ENCODE assay signal across 10 cellular contexts in genomic region chr12:47824629-47825028, GRCh38. TPM values are rescaled to one million over a fixed set of nuclear protein-coding genes. Genes with fewer than 3 reads are reported as not detected.
DNase-seq lines count a peak whose midpoint lies in the region; ATAC-seq and TF ChIP-seq lines count a peak whose summit lies in the region.
"Had no signal": no experiment of that assay in that cellular context is flagged by ENCODE, and none has a peak within 500 bp of the region (broad histone marks: within the 10 kb centered on the region; RNA-seq: fewer than 3 reads in every experiment).

No MANE protein-coding gene starts in this region.

- no peaks in the 10 kb centered on the region for H3K27me3 Mint-ChIP-seq in activated T-cell treated with anti-CD3 and anti-CD28 coated beads, Interleukin-2, amount 50 U/mL, for 4 hours (ENCODE audit: low read depth)
- H3K27me3 Mint-ChIP-seq in activated CD8-positive, alpha-beta T cell treated with anti-CD3 and anti-CD28 coated beads for 36 hours = no peaks in the 10 kb centered on the region
- no peaks in the 10 kb centered on the region for H3K27me3 Mint-ChIP-seq in osteocyte (ENCODE audit: unreplicated experiment)

- H3K4me3 ChIP-seq in lower lobe of right lung (no peak overlapping the region), thymus (ENCODE audit: low read length) (no peak overlapping the region)

- intact Hi-C loops in activated CD8-positive, alpha-beta T cell treated with anti-CD3 and anti-CD28 coated beads for 36 hours (cut with micrococcal nuclease) = no loop called here
- intact Hi-C loops in lower lobe of right lung (cut with DNase I) = no loop called here

- no peak for ATAC-seq in activated T-cell treated with anti-CD3 and anti-CD28 coated beads, Interleukin-2, amount 50 U/mL, for 4 hours
- ATAC-seq in activated CD8-positive, alpha-beta T cell treated with anti-CD3 and anti-CD28 coated beads for 36 hours = no peak
- ATAC-seq in lower lobe of right lung (peak in 1 of 2 donors; percentile 18), HG02678 (IDR thresholded peaks at IDR 0.05; ENCODE audit: unreplicated experiment) (no peak)
- ATAC-seq: foreskin keratinocyte had no signal

- no peak for DNase-seq in activated T-cell treated with anti-CD3 and anti-CD28 coated beads, Interleukin-2, amount 50 U/mL, for 4 hours
- no peak for DNase-seq in activated T-cell treated with anti-CD3 and anti-CD28 coated beads, Interleukin-2, amount 50 U/mL, for 48 hours
- no peak for DNase-seq in activated CD8-positive, alpha-beta T cell treated with anti-CD3 and anti-CD28 coated beads for 36 hours
- DNase-seq in lower lobe of right lung = no peak
- DNase-seq in globus pallidus (ENCODE audit: low spot score) = no peak
- no peak for DNase-seq in osteocyte (ENCODE audit: extremely low spot score, unreplicated experiment)
- DNase-seq: foreskin keratinocyte, SHP77 treated with DMSO at 0.1 percent for 48 hours had no signal

- H3K4me1 ChIP-seq in lower lobe of right lung (peaks cover 93% of the 10 kb centered on the region), thymus (ENCODE audit: control insufficient read depth, insufficient read depth, low read length) (peaks cover 83% of the 10 kb centered on the region)

- CTCF ChIA-PET in activated CD8-positive, alpha-beta T cell treated with anti-CD3 and anti-CD28 coated beads for 36 hours (lab: Charles Lee) = interaction anchor here (1.9 to 19.7 kb wide), 2 partner anchors 13 to 19 kb away, joined by 17 to 624 read pairs; no protein-coding TSS in a partner anchor

- H3K36me3 Mint-ChIP-seq in activated T-cell treated with anti-CD3 and anti-CD28 coated beads, Interleukin-2, amount 50 U/mL, for 4 hours (ENCODE audit: insufficient read depth) = no peaks in the 10 kb centered on the region
- peaks cover 4% of the 10 kb centered on the region for H3K36me3 Mint-ChIP-seq in activated CD8-positive, alpha-beta T cell treated with anti-CD3 and anti-CD28 coated beads for 36 hours (ENCODE audit: low read depth)
- no peaks in the 10 kb centered on the region for H3K36me3 Mint-ChIP-seq in osteocyte (ENCODE audit: unreplicated experiment)

- H3K4me3 Mint-ChIP-seq in activated T-cell treated with anti-CD3 and anti-CD28 coated beads, Interleukin-2, amount 50 U/mL, for 4 hours = peak overlapping the region; percentile 22
- no peak overlapping the region for H3K4me3 Mint-ChIP-seq in activated CD8-positive, alpha-beta T cell treated with anti-CD3 and anti-CD28 coated beads for 36 hours
- no peak overlapping the region for H3K4me3 Mint-ChIP-seq in osteocyte (ENCODE audit: unreplicated experiment)

- WGBS in thymus = 73% methylated on average over 2 of the region's 2 CpGs

- H3K27ac ChIP-seq in lower lobe of right lung (peak overlapping the region; percentile 97), thymus (ENCODE audit: low read depth) (peak overlapping the region; percentile 90)
- H3K27ac ChIP-seq: foreskin keratinocyte had no signal

- H3K27ac Mint-ChIP-seq in activated CD8-positive, alpha-beta T cell treated with anti-CD3 and anti-CD28 coated beads for 36 hours = peak overlapping the region; percentile 92
- no peak overlapping the region for H3K27ac Mint-ChIP-seq in osteocyte (ENCODE audit: unreplicated experiment)

- peaks cover 90% of the 10 kb centered on the region for H3K4me1 Mint-ChIP-seq in activated T-cell treated with anti-CD3 and anti-CD28 coated beads, Interleukin-2, amount 50 U/mL, for 4 hours (ENCODE audit: low read depth)
- peaks cover 85% of the 10 kb centered on the region for H3K4me1 Mint-ChIP-seq in activated CD8-positive, alpha-beta T cell treated with anti-CD3 and anti-CD28 coated beads for 36 hours (ENCODE audit: low read depth)
- H3K4me1 Mint-ChIP-seq in osteocyte (ENCODE audit: unreplicated experiment) = peaks cover 74% of the 10 kb centered on the region

- H3K36me3 ChIP-seq in lower lobe of right lung (no peaks in the 10 kb centered on the region), thymus (ENCODE audit: control insufficient read depth, insufficient read depth) (no peaks in the 10 kb centered on the region)

- no peak for TF ChIP-seq CTCF in activated CD8-positive, alpha-beta T cell treated with anti-CD3 and anti-CD28 coated beads for 36 hours (IDR thresholded peaks at IDR 0.05)
- TF ChIP-seq CTCF in lower lobe of right lung (IDR thresholded peaks at IDR 0.05) (no peak), osteocyte (IDR thresholded peaks at IDR 0.05) (no peak)

- POLR2A ChIA-PET in activated CD8-positive, alpha-beta T cell treated with anti-CD3 and anti-CD28 coated beads for 36 hours (lab: Charles Lee) = interaction anchor here (1.1 to 21.6 kb wide), 3 partner anchors 8 to 20 kb away, joined by 3 to 904 read pairs (median 4); partner anchors contain the start of gene HDAC7

- H3K9me3 ChIP-seq in lower lobe of right lung = no peaks in the 10 kb centered on the region
- no peaks in the 10 kb centered on the region for H3K9me3 ChIP-seq in thymus (ENCODE audit: control insufficient read depth)

- H3K27me3 ChIP-seq in lower lobe of right lung (ENCODE audit: low read depth) = no peaks in the 10 kb centered on the region
- H3K27me3 ChIP-seq in thymus (ENCODE audit: control insufficient read depth, insufficient read depth) = no peaks in the 10 kb centered on the region
- H3K27me3 ChIP-seq: foreskin keratinocyte had no signal

- H3K9me3 Mint-ChIP-seq in activated T-cell treated with anti-CD3 and anti-CD28 coated beads, Interleukin-2, amount 50 U/mL, for 4 hours = no peaks in the 10 kb centered on the region
- no peaks in the 10 kb centered on the region for H3K9me3 Mint-ChIP-seq in activated CD8-positive, alpha-beta T cell treated with anti-CD3 and anti-CD28 coated beads for 36 hours
- H3K9me3 Mint-ChIP-seq in osteocyte (ENCODE audit: unreplicated experiment) = no peaks in the 10 kb centered on the region

RNA-seq across cellular contexts. Expression of gene HDAC7, which starts 4.9 kb away (rescaled TPM):
- total RNA-seq in activated T-cell treated with anti-CD3 and anti-CD28 coated beads, Interleukin-2, amount 50 U/mL, for 4 hours = 100 to 1,000 TPM; 168 to 199 (median 199) TPM
- total RNA-seq in activated CD8-positive, alpha-beta T cell treated with anti-CD3 and anti-CD28 coated beads for 36 hours = 100 to 1,000 TPM; 373 to 382 TPM
- total RNA-seq in lower lobe of right lung = 104 TPM
- 130 TPM for polyA plus RNA-seq in thymus
- 114 and 120 TPM in 2 replicates for total RNA-seq in osteocyte

RNA-seq across cellular contexts. Expression of gene SLC48A1, which starts 51.6 kb away (rescaled TPM):
- 1 to 10 TPM; 4.0 to 5.2 (median 5.0) TPM for total RNA-seq in activated T-cell treated with anti-CD3 and anti-CD28 coated beads, Interleukin-2, amount 50 U/mL, for 4 hours
- 10 to 100 TPM in 1 of 2 experiments, 1 to 10 TPM in 1; 8.8 to 10.2 TPM for total RNA-seq in activated CD8-positive, alpha-beta T cell treated with anti-CD3 and anti-CD28 coated beads for 36 hours
- total RNA-seq in lower lobe of right lung (39.9 TPM), osteocyte (21.2 and 21.6 TPM in 2 replicates)
- polyA plus RNA-seq in thymus = 9.3 TPM
